Comparison of ENCODE assay signal across 1 cellular context in genomic region chr1:1561801-1562470, GRCh38.
TF ChIP-seq lines count a peak whose summit lies in the region.

No MANE protein-coding gene starts in this region.

TF ChIP-seq in GM12878, 131 proteins besides CTCF, POLR2A, EP300 and RAD21:
- 0 out of 2 replicates have a peak, but pooled peaks have one; percentile 5 for TF ChIP-seq POLR2AphosphoS5 (IDR thresholded peaks at IDR 0.05; ENCODE audit: low read length)
- no peak for TF ChIP-seq PML (IDR thresholded peaks at IDR 0.05; ENCODE audit: low read length)
- TF ChIP-seq POLR2AphosphoS2 (IDR thresholded peaks at IDR 0.05; ENCODE audit: low read depth, low read length): peak; percentile 43; the same call in 1 of the 2 replicates
- no peak for TF ChIP-seq IRF5 (IDR thresholded peaks at IDR 0.05; ENCODE audit: borderline replicate concordance)
TF ChIP-seq in GM12878: peak in this region for 2.
